Comparison of ENCODE assay signal across 8 cellular contexts in the genomic region with DNA sequence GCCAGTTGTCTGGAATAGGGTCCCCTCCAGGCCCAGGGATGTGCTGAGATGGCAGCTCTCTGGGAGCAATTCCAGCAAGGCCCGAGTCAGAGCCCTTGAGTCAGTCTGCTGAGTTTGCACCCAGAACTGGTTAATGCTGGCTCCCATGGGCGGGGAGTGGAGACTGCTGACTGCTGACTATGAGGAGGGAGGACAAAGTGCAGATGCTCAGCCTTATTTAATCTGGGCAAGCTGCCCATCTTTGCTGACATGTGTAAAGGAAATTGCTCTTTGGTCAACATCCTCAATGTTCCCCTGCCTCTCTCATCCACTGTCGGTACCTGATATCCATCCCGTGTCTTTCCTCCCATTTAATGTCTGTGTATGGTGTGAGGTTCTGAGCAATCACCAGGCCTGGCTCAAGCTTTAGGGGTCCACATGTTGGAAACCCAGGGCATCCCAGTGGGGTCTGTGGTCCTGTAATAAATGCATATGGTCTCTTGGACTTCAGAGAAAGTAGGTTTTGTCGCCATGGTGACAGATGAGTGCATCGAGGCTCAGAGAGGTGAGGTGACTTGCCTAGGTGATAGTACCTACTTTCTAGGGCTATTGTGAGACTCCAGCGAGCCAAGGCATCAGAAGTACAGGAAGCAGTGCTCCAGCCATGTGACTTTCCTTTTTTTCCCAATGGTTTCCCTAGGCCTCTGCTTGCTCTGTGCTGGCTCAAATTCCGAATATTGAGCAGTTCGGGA. TPM values are rescaled to one million over a fixed set of nuclear protein-coding genes. Genes with fewer than 3 reads are reported as not detected.
DNase-seq lines count a peak whose midpoint lies in the region; TF ChIP-seq lines count a peak whose summit lies in the region.

No MANE protein-coding gene starts in this region.

- H3K36me3 ChIP-seq in osteoblast (ENCODE audit: insufficient read depth, low read length) (no peaks in the 10 kb centered on the region), trophoblast cell (ENCODE audit: control insufficient read depth in 1 of 2, insufficient read depth in 2 of 2, low read length in 2 of 2) (no peaks in the 10 kb centered on the region)

- H3K4me3 ChIP-seq in epithelial cell of esophagus (ENCODE audit: low read length), result no peak overlapping the region
- no peak overlapping the region for H3K4me3 ChIP-seq in osteoblast (ENCODE audit: insufficient read depth, low read length)
- no peak overlapping the region for H3K4me3 ChIP-seq in trophoblast cell (ENCODE audit: low read depth, low read length)

- WGBS in trophoblast cell (ENCODE audit: extremely low coverage, insufficient coverage, insufficient read length), result no CpG with 5 or more reads among the region's 9 CpGs

- H3K36me3 Mint-ChIP-seq in activated T-cell treated with anti-CD3 and anti-CD28 coated beads, Interleukin-2, amount 50 U/mL, for 24 hours (ENCODE audit: low read depth), result no peaks in the 10 kb centered on the region

- H3K27me3 Mint-ChIP-seq in activated T-cell treated with anti-CD3 and anti-CD28 coated beads, Interleukin-2, amount 50 U/mL, for 24 hours, result no peaks in the 10 kb centered on the region

- no peak overlapping the region for H3K9ac ChIP-seq in trophoblast cell (ENCODE audit: low read length)

- H2BK120ac ChIP-seq in trophoblast cell (ENCODE audit: insufficient read depth, low read length, poor library complexity), result no peak overlapping the region

- no peaks in the 10 kb centered on the region for H4K20me1 ChIP-seq in osteoblast (ENCODE audit: insufficient read depth, low read length)

- no peaks in the 10 kb centered on the region for H3K79me2 ChIP-seq in osteoblast (ENCODE audit: insufficient read depth, low read length)
- no peaks in the 10 kb centered on the region for H3K79me2 ChIP-seq in trophoblast cell (ENCODE audit: control insufficient read depth, insufficient read depth, low read length, poor library complexity)

- no peak overlapping the region for H2BK12ac ChIP-seq in trophoblast cell (ENCODE audit: low read length)

- H3K14ac ChIP-seq in trophoblast cell (ENCODE audit: low read length), result no peak overlapping the region

- H3K27me3 ChIP-seq in osteoblast (ENCODE audit: insufficient read depth, low read length) (no peaks in the 10 kb centered on the region), trophoblast cell (ENCODE audit: insufficient read depth, low read length) (no peaks in the 10 kb centered on the region)

- H2AFZ ChIP-seq in osteoblast (ENCODE audit: low read length) (peak overlapping the region; percentile 40), trophoblast cell (ENCODE audit: insufficient read depth, low read length, poor library complexity) (no peak overlapping the region)

- H3K4me1 ChIP-seq in osteoblast (ENCODE audit: insufficient read depth, low read length) (peaks cover 4% of the 10 kb centered on the region), trophoblast cell (ENCODE audit: control insufficient read depth in 1 of 2, insufficient read depth in 2 of 2, low read length in 2 of 2) (peaks cover 2 to 3% of the 10 kb centered on the region in 2 experiments)

- no peak overlapping the region for H3K4ac ChIP-seq in trophoblast cell (ENCODE audit: low read depth, low read length)

- TF ChIP-seq CTCF in epithelial cell of esophagus (IDR thresholded peaks at IDR 0.05; ENCODE audit: insufficient read depth, low read depth, low read length, missing control alignments) (no peak), osteoblast (IDR thresholded peaks at IDR 0.05; ENCODE audit: extremely low read depth, low read depth, low read length) (no peak)

- H3K27ac Mint-ChIP-seq in activated T-cell treated with anti-CD3 and anti-CD28 coated beads, Interleukin-2, amount 50 U/mL, for 24 hours, result no peak overlapping the region

- no peak overlapping the region for H3K23ac ChIP-seq in trophoblast cell (ENCODE audit: low read length)

- H2AK5ac ChIP-seq in trophoblast cell (ENCODE audit: low read length), result no peak overlapping the region

- no peaks in the 10 kb centered on the region for H3K4me1 Mint-ChIP-seq in activated T-cell treated with anti-CD3 and anti-CD28 coated beads, Interleukin-2, amount 50 U/mL, for 24 hours (ENCODE audit: low read depth)

- H3K9me3 ChIP-seq in osteoblast (ENCODE audit: low read depth, low read length) (no peaks in the 10 kb centered on the region), trophoblast cell (ENCODE audit: insufficient read depth, low read depth, low read length) (no peaks in the 10 kb centered on the region)

- no peak overlapping the region for H4K91ac ChIP-seq in trophoblast cell (ENCODE audit: low read depth, low read length)

- H3K4me3 Mint-ChIP-seq in activated T-cell treated with anti-CD3 and anti-CD28 coated beads, Interleukin-2, amount 50 U/mL, for 24 hours, result no peak overlapping the region

- H2BK5ac ChIP-seq in trophoblast cell (ENCODE audit: low read depth, low read length, poor library complexity), result no peak overlapping the region

- no peak overlapping the region for H4K8ac ChIP-seq in trophoblast cell (ENCODE audit: low read depth, low read length)

- H3K4me2 ChIP-seq in osteoblast (ENCODE audit: insufficient read depth, low read length), result no peak overlapping the region
- no peak overlapping the region for H3K4me2 ChIP-seq in trophoblast cell (ENCODE audit: low read length)

- DNase-seq in DMS153 treated with DMSO at 0.1 percent for 48 hours (lab: John Stamatoyannopoulos, UW; ENCODE audit: unreplicated experiment), result peak; percentile 89
- peak; percentile 42 for DNase-seq in NCI-H2227 (lab: John Stamatoyannopoulos, UW; ENCODE audit: unreplicated experiment)
- peak; percentile 74 for DNase-seq in epithelial cell of esophagus (ENCODE audit: low read depth)
- peak; percentile 96 for DNase-seq in osteoblast (ENCODE audit: insufficient read length, low spot score, missing footprints)
- DNase-seq in trophoblast cell, result no peak
- DNase-seq in inferior parietal cortex (ENCODE audit: extremely low spot score), result no peak
- no peak for DNase-seq in effector CD4-positive, alpha-beta T cell
- DNase-seq in activated T-cell treated with anti-CD3 and anti-CD28 coated beads, Interleukin-2, amount 50 U/mL, for 24 hours, result no peak

- no peak overlapping the region for H3K18ac ChIP-seq in trophoblast cell (ENCODE audit: low read length)

- no peak overlapping the region for H4K12ac ChIP-seq in trophoblast cell (ENCODE audit: low read depth, low read length)

- H3K27ac ChIP-seq in osteoblast (ENCODE audit: low read depth, low read length), result no peak overlapping the region
- no peak overlapping the region for H3K27ac ChIP-seq in trophoblast cell (ENCODE audit: low read depth, low read length)

- H3K9me3 Mint-ChIP-seq in activated T-cell treated with anti-CD3 and anti-CD28 coated beads, Interleukin-2, amount 50 U/mL, for 24 hours, result no peaks in the 10 kb centered on the region

- no peaks in the 10 kb centered on the region for H3K79me1 ChIP-seq in trophoblast cell (ENCODE audit: low read length)

RNA-seq across cellular contexts. Expression of a gene that starts 20.0 kb away (rescaled TPM):
- 10.6 and 11.2 TPM in 2 replicates for total RNA-seq in osteoblast
- 5.1 and 5.2 TPM in 2 replicates for polyA plus RNA-seq in trophoblast cell (2013)

RNA-seq across cellular contexts. Expression of a gene that starts 29.1 kb away (rescaled TPM):
- 0.29 and 0.72 TPM in 2 replicates for total RNA-seq in osteoblast
- polyA plus RNA-seq in trophoblast cell (2013), result 3.5 TPM in 2 replicates

RNA-seq across cellular contexts. Expression of a gene that starts 44.8 kb away (rescaled TPM):
- total RNA-seq in osteoblast, result 10.9 and 13.6 TPM in 2 replicates
- 8.7 and 10.0 TPM in 2 replicates for polyA plus RNA-seq in trophoblast cell (2013)

Comparison
In these comparisons a context has a peak if more than half of its experiments do, and no peak if none do; other contexts are left out.
1. DNase-seq: peak in DMS153 treated with DMSO at 0.1 percent for 48 hours (single experiment), NCI-H2227 (single experiment), epithelial cell of esophagus (single experiment) and osteoblast (single experiment); none in trophoblast cell (0 of 2), inferior parietal cortex (single experiment), effector CD4-positive, alpha-beta T cell (single experiment) and activated T-cell treated with anti-CD3 and anti-CD28 coated beads, Interleukin-2, amount 50 U/mL, for 24 hours (single experiment).